20 cellular contexts compared by ENCODE assay signal in genomic region chr1:244181867-244182266, GRCh38.
"Had no signal": no experiment of that assay in that cellular context is flagged by ENCODE, and none has a peak within 500 bp of the region (broad histone marks: within the 10 kb centered on the region; RNA-seq: fewer than 3 reads in every experiment).

No MANE protein-coding gene starts in this region.

- H3K27me3 ChIP-seq: MG63 had no signal

- DNase-seq: Karpas-422, KG1, MG63, NCI-H1092, NCI-H1105 treated with DMSO at 0.1 percent for 48 hours, NCI-H1436, NCI-H187, NCI-H2029, NCI-H2081 treated with DMSO at 0.1 percent for 48 hours, NCI-H2171, NCI-H226, NCI-H510A, NCI-H524 treated with DMSO at 0.1 percent for 48 hours, NCI-H69, NCI-H774, PC-3, SHP77 had no signal

- H3K36me3 ChIP-seq: MG63 had no signal

- H3K4me3 ChIP-seq: MG63 had no signal

- H3K9me3 ChIP-seq: MG63 had no signal

- ATAC-seq: Panc1, PC-3, SK-N-SH treated with all-trans-retinoic acid at 6 μM for 48 hours had no signal

- H3K27ac ChIP-seq: RWPE1 had no signal
